In genomic region chr3:154969366-154969765, GRCh38 we compare ENCODE assay signal across 20 cellular contexts.
"Had no signal": no experiment of that assay in that cellular context is flagged by ENCODE, and none has a peak within 500 bp of the region (broad histone marks: within the 10 kb centered on the region; RNA-seq: fewer than 3 reads in every experiment).

No MANE protein-coding gene starts in this region.

- DNase-seq: activated CD4-positive, alpha-beta T cell treated with anti-CD3 and anti-CD28 coated beads for 36 hours; activated CD4-positive, alpha-beta T cell treated with anti-CD3 and anti-CD28 coated beads, Interleukin-2, amount 50 U/mL, for 4 hours; activated CD8-positive, alpha-beta memory T cell treated with anti-CD3 and anti-CD28 coated beads for 24 hours; activated CD8-positive, alpha-beta memory T cell treated with anti-CD3 and anti-CD28 coated beads, Interleukin-2, amount 50 U/mL, for 4 hours; activated T-cell treated with anti-CD3 and anti-CD28 coated beads, Interleukin-2, amount 50 U/mL, for 24 hours; adrenal gland; cerebellar nuclear complex; kidney; naive thymus-derived CD8-positive, alpha-beta T cell; stimulated activated CD4-positive, alpha-beta T cell treated with anti-CD3 and anti-CD28 coated beads, Interleukin-1b, Interleukin-23, amount 100 ng/mL, for 48 hours; stimulated activated naive CD8-positive, alpha-beta T cell treated with anti-CD3 and anti-CD28 coated beads, Interleukin-15, amount 100 ng/mL, for 72 hours; T1000; tibial artery had no signal

- H3K27ac ChIP-seq: adrenal gland, neural progenitor cell, prostate gland, tibial artery had no signal

- H3K9ac ChIP-seq: neural progenitor cell had no signal

- H3K4me2 ChIP-seq: neural progenitor cell had no signal

- H3K36me3 ChIP-seq: adrenal gland, neural progenitor cell, prostate gland, tibial artery had no signal

- H3K9me3 ChIP-seq: adrenal gland, prostate gland, tibial artery had no signal

- H3K4me1 ChIP-seq: adrenal gland, neural progenitor cell, tibial artery had no signal

- ATAC-seq: activated CD4-positive, alpha-beta T cell treated with anti-CD3 and anti-CD28 coated beads for 36 hours; activated naive CD4-positive, alpha-beta T cell treated with anti-CD3 and anti-CD28 coated beads, Interleukin-2, amount 50 U/mL, for 72 hours; activated T-helper 17 cell treated with anti-CD3 and anti-CD28 coated beads, Interleukin-2, amount 50 U/mL, for 72 hours; naive thymus-derived CD8-positive, alpha-beta T cell; stimulated activated effector memory CD8-positive, alpha-beta T cell treated with anti-CD3 and anti-CD28 coated beads, Interleukin-12 subunit alpha, Interleukin-12 subunit beta, amount 100 ng/mL, for 72 hours; stimulated activated naive CD8-positive, alpha-beta T cell treated with anti-CD3 and anti-CD28 coated beads, Interleukin-15, amount 100 ng/mL, for 72 hours; WTC11 had no signal

- H3K4me3 ChIP-seq: adrenal gland, lung, neural progenitor cell, prostate gland, tibial artery had no signal

- H3K27me3 ChIP-seq: adrenal gland, neural progenitor cell, tibial artery had no signal

- H2AFZ ChIP-seq: neural progenitor cell had no signal
